ENCODE assay signal across 13 cellular contexts in genomic region chr9:128056887-128057723, GRCh38. TPM values are rescaled to one million over a fixed set of nuclear protein-coding genes. Genes with fewer than 3 reads are reported as not detected.
DNase-seq lines count a peak whose midpoint lies in the region; ATAC-seq and TF ChIP-seq lines count a peak whose summit lies in the region.
"Had no signal": no experiment of that assay in that cellular context is flagged by ENCODE, and none has a peak within 500 bp of the region (broad histone marks: within the 10 kb centered on the region; RNA-seq: fewer than 3 reads in every experiment).

No MANE protein-coding gene starts in this region.

- WGBS in body of pancreas, 2 donors, result 52 to 59% methylated on average over 14 of the region's 14 CpGs

- peak; percentile 47 for DNase-seq in NCI-H2196 (lab: John Stamatoyannopoulos, UW; ENCODE audit: unreplicated experiment)
- DNase-seq in NCI-H2196 treated with DMSO at 0.1 percent for 48 hours (lab: John Stamatoyannopoulos, UW; ENCODE audit: unreplicated experiment), result no peak
- peak; percentile 86 to 92 (median 88) for DNase-seq in body of pancreas
- DNase-seq in mucosa of descending colon, result peak in 2 of 3 donors; percentile 67 to 82
- no peak for DNase-seq in upper lobe of right lung
- no peak for DNase-seq in CD1c-positive myeloid dendritic cell (ENCODE audit: extremely low spot score)
- DNase-seq in T-helper 1 cell, result no peak
- DNase-seq in foreskin melanocyte, result no peak
- DNase-seq: 8988T; activated CD8-positive, alpha-beta T cell treated with anti-CD3 and anti-CD28 coated beads for 36 hours; left lung; MM.1S; stimulated activated CD4-positive, alpha-beta T cell treated with anti-CD3 and anti-CD28 coated beads, Interleukin-2, amount 100 ng/mL, for 48 hours had no signal

- ATAC-seq in body of pancreas (peak; percentile 73), mucosa of descending colon (peak; percentile 71), upper lobe of right lung (no peak)
- ATAC-seq: activated CD8-positive, alpha-beta T cell treated with anti-CD3 and anti-CD28 coated beads for 36 hours; left lung had no signal

- no peaks in the 10 kb centered on the region for H3K27me3 ChIP-seq in body of pancreas
- H3K27me3 ChIP-seq in upper lobe of right lung, result no peaks in the 10 kb centered on the region
- H3K27me3 ChIP-seq: left lung had no signal

- TF ChIP-seq POLR2A in body of pancreas (IDR thresholded peaks at IDR 0.05), result peak in 2 of 3 donors; percentile 20 to 38

- H3K4me3 ChIP-seq in body of pancreas (no peak overlapping the region), mucosa of descending colon (no peak overlapping the region), upper lobe of right lung (no peak overlapping the region)
- H3K4me3 ChIP-seq: left lung had no signal

- TF ChIP-seq CTCF in body of pancreas (IDR thresholded peaks at IDR 0.05), result no peak
- no peak for TF ChIP-seq CTCF in mucosa of descending colon (IDR thresholded peaks at IDR 0.05)
- no peak for TF ChIP-seq CTCF in upper lobe of right lung (IDR thresholded peaks at IDR 0.05)

- H3K4me1 ChIP-seq in body of pancreas, result peaks cover 60% of the 10 kb centered on the region
- peaks cover 64% of the 10 kb centered on the region for H3K4me1 ChIP-seq in mucosa of descending colon (ENCODE audit: low read depth)
- H3K4me1 ChIP-seq in upper lobe of right lung, result peaks cover 58% of the 10 kb centered on the region

- H3K36me3 ChIP-seq in body of pancreas (replicated peaks in 1 of 2; ENCODE audit: insufficient read depth in 1 of 2, low read depth in 2 of 2) (no peaks in the 10 kb centered on the region), mucosa of descending colon (ENCODE audit: low read depth) (no peaks in the 10 kb centered on the region), upper lobe of right lung (no peaks in the 10 kb centered on the region)
- H3K36me3 ChIP-seq: left lung had no signal

- H3K27ac ChIP-seq in body of pancreas, result peak overlapping the region; percentile 89 to 94 (median 90)
- H3K27ac ChIP-seq in upper lobe of right lung, result peak overlapping the region; percentile 90

- H3K9me3 ChIP-seq in body of pancreas (no peaks in the 10 kb centered on the region), mucosa of descending colon (no peaks in the 10 kb centered on the region), upper lobe of right lung (no peaks in the 10 kb centered on the region)
- H3K9me3 ChIP-seq: left lung had no signal

- intact Hi-C loops in body of pancreas (cut with DNase I), result no loop called here
- intact Hi-C loops in mucosa of descending colon (cut with DNase I, micrococcal nuclease), result no loop called here
- intact Hi-C loops in upper lobe of right lung (cut with DNase I), result no loop called here

RNA-seq across cellular contexts. Expression of gene NAIF1, which starts 10.0 kb away (rescaled TPM):
- total RNA-seq in body of pancreas (1 to 10 TPM; 1.3 to 4.9 TPM), mucosa of descending colon (10 to 100 TPM; 10.4 to 12.6 (median 11.9) TPM), upper lobe of right lung (11.8 TPM)

RNA-seq across cellular contexts. Expression of gene SLC25A25, which starts 10.9 kb away (rescaled TPM):
- 10 to 100 TPM; 31.4 to 36.6 TPM for total RNA-seq in body of pancreas
- total RNA-seq in mucosa of descending colon, result 10 to 100 TPM; 19.1 to 27.3 (median 21.3) TPM
- total RNA-seq in upper lobe of right lung, result 34.7 TPM

Comparison
In these comparisons a context has a peak if more than half of its experiments do, and no peak if none do; other contexts are left out.
1. DNase-seq: peak in NCI-H2196 (single experiment), body of pancreas (4 of 4) and mucosa of descending colon (2 of 3); none in NCI-H2196 treated with DMSO at 0.1 percent for 48 hours (single experiment), upper lobe of right lung (single experiment), CD1c-positive myeloid dendritic cell (single experiment), T-helper 1 cell (0 of 5) and foreskin melanocyte (single experiment).